Comparison of ENCODE assay signal across 8 cellular contexts in the genomic region with DNA sequence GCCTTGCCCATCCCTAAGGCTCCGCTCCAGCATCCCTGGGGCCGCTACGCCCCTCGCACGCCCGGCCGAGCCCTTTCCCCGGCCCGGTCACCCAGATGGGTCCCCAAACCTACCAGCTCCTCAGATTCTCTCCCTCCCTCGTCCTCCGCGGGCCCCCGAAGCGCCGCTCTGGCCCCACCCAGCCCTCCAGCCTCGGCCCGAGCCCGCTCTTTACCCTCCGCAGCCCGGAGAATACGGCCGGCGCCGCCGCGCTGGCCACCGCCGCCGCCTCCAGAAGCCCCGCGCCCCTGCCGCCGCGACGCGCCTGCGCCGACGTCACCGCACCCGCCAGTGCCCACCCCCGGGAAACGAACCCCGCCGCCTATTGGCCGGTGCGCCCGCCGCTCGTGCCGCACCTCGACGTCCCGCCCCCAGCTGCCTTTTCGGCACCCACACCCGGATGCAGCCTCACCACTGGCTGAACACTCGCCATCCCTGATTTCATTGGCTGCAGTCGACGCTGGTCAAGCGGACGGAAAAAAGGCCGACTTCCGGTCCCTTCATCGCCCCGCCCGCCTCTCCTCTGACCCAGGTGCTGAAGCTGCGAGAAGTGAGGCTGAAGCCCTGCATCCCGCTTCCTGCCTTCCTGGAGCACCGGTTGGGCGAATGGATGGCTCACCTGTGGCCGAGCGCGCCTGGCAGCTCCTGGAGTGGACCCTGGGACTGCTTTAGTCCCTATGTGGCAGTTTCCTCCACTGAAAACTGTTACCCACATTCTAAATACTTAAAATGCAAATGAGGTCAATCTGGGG. TPM values are rescaled to one million over a fixed set of nuclear protein-coding genes. Genes with fewer than 3 reads are reported as not detected.
A peak's percentile ranks its signal among the peaks of the same experiment; 100 is the strongest.
DNase-seq lines count a peak whose midpoint lies in the region; ATAC-seq and TF ChIP-seq lines count a peak whose summit lies in the region.

A gene (minus strand): TSS at position 292 of the 791 bp plus-strand sequence. CDS start 1,364 bp downstream, outside the sequence.

- H3K4me3 Mint-ChIP-seq in dendritic cell treated with granulocyte-macrophage colony-stimulating factor and Interleukin-4, amounts not matched to agents 40 ng/mL and 50 ng/mL, for 4 days: peak within 1 kb of the TSS; percentile 94

- peak within 1 kb of the TSS; percentile 86 to 99 (median 97) for H3K4me3 ChIP-seq in BLaER1 treated with 17β-estradiol and CSF1 and Interleukin-3, amounts not matched to agents 10 nM and 100 nM
- peak within 1 kb of the TSS; percentile 66 to 84 for H3K4me3 ChIP-seq in left lung

- peak; percentile 97 for DNase-seq in NCI-H748 (lab: John Stamatoyannopoulos, UW; ENCODE audit: unreplicated experiment)
- DNase-seq in activated CD4-positive, alpha-beta T cell treated with anti-CD3 and anti-CD28 coated beads, Interleukin-2, amount 50 U/mL, for 1 hour: peak; percentile 89
- peak; percentile 98 for DNase-seq in left lung
- DNase-seq in stimulated activated CD4-positive, alpha-beta T cell treated with anti-CD3 and anti-CD28 coated beads, Interleukin-2, amount 100 ng/mL, for 48 hours: peak; percentile 94 to 95

- no peaks in the 10 kb centered on the region for H3K9me3 ChIP-seq in BLaER1 treated with 17β-estradiol and CSF1 and Interleukin-3, amounts not matched to agents 10 nM and 100 nM (replicated peaks in 1 of 11)
- H3K9me3 ChIP-seq in left lung: no peaks in the 10 kb centered on the region

- peaks cover 24 to 33% (median 29%) of the 10 kb centered on the region in 10 experiments for H3K4me1 ChIP-seq in BLaER1 treated with 17β-estradiol and CSF1 and Interleukin-3, amounts not matched to agents 10 nM and 100 nM
- H3K4me1 ChIP-seq in left lung: peaks cover 20 to 48% of the 10 kb centered on the region in 2 donors

- H3K27me3 Mint-ChIP-seq in dendritic cell treated with granulocyte-macrophage colony-stimulating factor and Interleukin-4, amounts not matched to agents 40 ng/mL and 50 ng/mL, for 4 days: no peaks in the 10 kb centered on the region

- H3K4me1 Mint-ChIP-seq in dendritic cell treated with granulocyte-macrophage colony-stimulating factor and Interleukin-4, amounts not matched to agents 40 ng/mL and 50 ng/mL, for 4 days (ENCODE audit: low read depth): peaks cover 25% of the 10 kb centered on the region

- H3K9ac ChIP-seq in BLaER1 treated with 17β-estradiol and CSF1 and Interleukin-3, amounts not matched to agents 10 nM and 100 nM: peak within 1 kb of the TSS; percentile 87 to 96 (median 94)

- no peaks in the 10 kb centered on the region for H3K9me3 Mint-ChIP-seq in dendritic cell treated with granulocyte-macrophage colony-stimulating factor and Interleukin-4, amounts not matched to agents 40 ng/mL and 50 ng/mL, for 4 days

- peak within 1 kb of the TSS; percentile 80 to 86 (median 85) for H3K27ac ChIP-seq in BLaER1 treated with 17β-estradiol and CSF1 and Interleukin-3, amounts not matched to agents 10 nM and 100 nM
- H3K27ac ChIP-seq in left lung: peak within 1 kb of the TSS; percentile 87 to 90

- TF ChIP-seq CTCF in left lung (IDR thresholded peaks at IDR 0.05): no peak

- peaks cover 59% of the 10 kb centered on the region for H3K36me3 Mint-ChIP-seq in dendritic cell treated with granulocyte-macrophage colony-stimulating factor and Interleukin-4, amounts not matched to agents 40 ng/mL and 50 ng/mL, for 4 days (ENCODE audit: low read depth)

- peak within 1 kb of the TSS; percentile 88 for H3K27ac Mint-ChIP-seq in dendritic cell treated with granulocyte-macrophage colony-stimulating factor and Interleukin-4, amounts not matched to agents 40 ng/mL and 50 ng/mL, for 4 days

- H3K27me3 ChIP-seq in BLaER1 treated with 17β-estradiol and CSF1 and Interleukin-3, amounts not matched to agents 10 nM and 100 nM: no peaks in the 10 kb centered on the region
- H3K27me3 ChIP-seq in left lung: no peaks in the 10 kb centered on the region

- peaks cover 44 to 55% (median 49%) of the 10 kb centered on the region in 11 experiments for H3K36me3 ChIP-seq in BLaER1 treated with 17β-estradiol and CSF1 and Interleukin-3, amounts not matched to agents 10 nM and 100 nM
- peaks cover 0 to 47% of the 10 kb centered on the region in 2 donors for H3K36me3 ChIP-seq in left lung

- peaks cover 51 to 81% (median 76%) of the 10 kb centered on the region in 11 experiments for H4K20me1 ChIP-seq in BLaER1 treated with 17β-estradiol and CSF1 and Interleukin-3, amounts not matched to agents 10 nM and 100 nM

- peak within 1 kb of the TSS; percentile 87 to 99 (median 95) for H3K4me2 ChIP-seq in BLaER1 treated with 17β-estradiol and CSF1 and Interleukin-3, amounts not matched to agents 10 nM and 100 nM

- intact Hi-C loops in dendritic cell treated with granulocyte-macrophage colony-stimulating factor and Interleukin-4, amounts not matched to agents 40 ng/mL and 50 ng/mL, for 4 days (cut with micrococcal nuclease): no loop called here
- intact Hi-C loops in left lung (cut with DNase I): no loop called here

- ATAC-seq in GM19351 (IDR thresholded peaks at IDR 0.05; ENCODE audit: unreplicated experiment): peak; percentile 91
- ATAC-seq in HG03521 (IDR thresholded peaks at IDR 0.05; ENCODE audit: unreplicated experiment): peak; percentile 98
- ATAC-seq in left lung: peak; percentile 88

RNA-seq across cellular contexts. Expression of the gene that starts here (rescaled TPM):
- 10 to 100 TPM; 62.1 to 70.7 TPM for total RNA-seq in left lung

Comparison
In these comparisons a context has a peak if more than half of its experiments do, and no peak if none do; other contexts are left out.
1. Peak in every context shown above with its lines: DNase-seq, ATAC-seq, H3K4me3 ChIP-seq and H3K27ac ChIP-seq.